ENCODE assay signal across 1 cellular context in the genomic region with DNA sequence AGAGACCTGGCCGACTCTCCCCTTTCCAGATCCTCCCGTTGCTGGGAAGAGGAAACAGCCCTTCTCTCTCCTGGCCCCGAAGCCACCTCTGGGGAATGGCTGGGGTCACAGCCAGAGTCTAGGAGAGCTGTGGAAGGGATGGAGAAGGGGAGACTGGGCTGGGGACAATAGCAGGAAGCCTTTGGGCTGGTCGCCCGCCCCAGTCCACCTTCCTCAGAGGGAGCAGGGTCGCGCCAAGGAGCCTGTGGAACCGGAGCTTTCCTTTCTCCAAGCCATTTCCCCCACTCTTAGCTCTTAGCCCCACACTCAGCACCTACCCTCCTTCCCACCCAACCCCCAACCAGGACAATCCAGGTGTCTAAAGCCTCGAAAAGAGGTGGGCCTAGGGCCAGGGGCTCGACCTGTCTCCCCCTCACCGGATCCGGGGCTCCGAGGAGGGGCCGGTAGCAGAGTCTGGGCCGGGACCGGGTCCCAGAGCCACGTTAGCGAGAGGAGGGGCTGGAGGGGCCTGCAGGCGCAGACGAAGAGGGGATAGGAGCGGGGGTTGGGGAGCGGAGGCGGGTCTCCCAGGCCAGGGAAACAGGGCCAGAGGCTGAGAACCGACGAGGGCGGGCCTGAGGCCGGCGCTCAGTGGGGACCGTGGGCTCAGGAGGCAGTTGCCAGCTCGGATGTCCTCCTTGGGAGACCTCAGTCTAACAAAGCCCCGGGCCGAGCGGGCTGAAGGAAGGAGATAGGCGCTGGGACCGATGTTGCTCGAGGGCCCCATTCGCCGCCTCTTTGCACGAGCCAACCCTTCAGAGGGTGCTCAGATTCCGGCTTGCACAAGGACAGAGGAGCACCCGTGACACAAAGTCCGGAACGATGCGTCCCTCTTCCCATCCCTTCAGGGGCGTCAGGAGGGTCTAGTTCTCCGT.
TF ChIP-seq lines count a peak whose summit lies in the region.

No MANE protein-coding gene starts in this region.

TF ChIP-seq in HepG2, 621 proteins besides CTCF, POLR2A, EP300 and RAD21:
- TF ChIP-seq ZNF263 (CRISPR knock-in tag; IDR thresholded peaks at IDR 0.05) (0 out of 2 replicates have a peak, but pooled peaks have one; percentile 38), ZNF781 (CRISPR knock-in tag; IDR thresholded peaks at IDR 0.05; ENCODE audit: borderline replicate concordance, not compliant biosample characterization) (no peak), ZNF232 (CRISPR knock-in tag; IDR thresholded peaks at IDR 0.05; ENCODE audit: borderline replicate concordance) (peak; percentile 30; the same call in 1 of the 2 replicates)
